Comparison of ENCODE assay signal across 17 cellular contexts in genomic region chr17:67218385-67218950, GRCh38. TPM values are rescaled to one million over a fixed set of nuclear protein-coding genes. Genes with fewer than 3 reads are reported as not detected.
DNase-seq lines count a peak whose midpoint lies in the region; TF ChIP-seq lines count a peak whose summit lies in the region.
"Had no signal": no experiment of that assay in that cellular context is flagged by ENCODE, and none has a peak within 500 bp of the region (broad histone marks: within the 10 kb centered on the region; RNA-seq: fewer than 3 reads in every experiment).

No MANE protein-coding gene starts in this region.

- H4K20me1 ChIP-seq in hepatocyte (ENCODE audit: insufficient read depth, poor library complexity, severe bottlenecking): peaks cover 31% of the 10 kb centered on the region

- no peak overlapping the region for H2AFZ ChIP-seq in hepatocyte

- 96% methylated on average over 4 of the region's 4 CpGs for WGBS in hepatocyte (ENCODE audit: low lambda C conversion rate, missing lambda C conversion rate)
- 54 to 58% methylated on average over 4 of the region's 4 CpGs for WGBS in tibial nerve, 2 donors

- in situ Hi-C loops in brain microvascular endothelial cell (cut with HindIII; ENCODE audit: low pct_ligation_motif_present, low sequenced_read_pairs): no loop called here

- H3K4me2 ChIP-seq in hepatocyte: no peak overlapping the region

- no peak for TF ChIP-seq EP300 in tibial nerve (IDR thresholded peaks at IDR 0.05)

- peaks cover 82% of the 10 kb centered on the region for H3K79me2 ChIP-seq in hepatocyte

- TF ChIP-seq CTCF in brain microvascular endothelial cell (IDR thresholded peaks at IDR 0.05; ENCODE audit: low read depth, low read length, missing control alignments) (no peak), hepatocyte (IDR thresholded peaks at IDR 0.05; ENCODE audit: poor library complexity) (no peak), tibial nerve (IDR thresholded peaks at IDR 0.05) (no peak)

- H3K36me3 ChIP-seq in brain microvascular endothelial cell (replicated peaks) (peaks cover 7% of the 10 kb centered on the region), hepatocyte (replicated peaks; ENCODE audit: insufficient read depth, low read depth) (no peaks in the 10 kb centered on the region), tibial nerve (peaks cover 0 to 16% (median 0%) of the 10 kb centered on the region in 3 donors)
- H3K36me3 ChIP-seq: uterus had no signal

- H3K27ac ChIP-seq in brain microvascular endothelial cell (peak overlapping the region; percentile 6), hepatocyte (peak overlapping the region; percentile 10), tibial nerve (peak overlapping the region in 1 of 4 donors; percentile 8)
- H3K27ac ChIP-seq: ascending aorta, gastroesophageal sphincter, neutrophil, SK-N-MC, uterus had no signal

- H3K9me3 ChIP-seq in hepatocyte (ENCODE audit: low read depth): no peaks in the 10 kb centered on the region
- H3K9me3 ChIP-seq in tibial nerve: no peaks in the 10 kb centered on the region
- H3K9me3 ChIP-seq: ascending aorta, gastroesophageal sphincter, neutrophil, uterus had no signal

- H3K4me1 ChIP-seq in hepatocyte (ENCODE audit: insufficient read depth) (peaks cover 7% of the 10 kb centered on the region), tibial nerve (peaks cover 0 to 27% (median 12%) of the 10 kb centered on the region in 4 donors)
- H3K4me1 ChIP-seq: ascending aorta, uterus had no signal

- no peaks in the 10 kb centered on the region for H3K9me2 ChIP-seq in hepatocyte (replicated peaks; ENCODE audit: insufficient read depth)

- H3K27me3 ChIP-seq in brain microvascular endothelial cell (replicated peaks) (no peaks in the 10 kb centered on the region), hepatocyte (no peaks in the 10 kb centered on the region), tibial nerve (no peaks in the 10 kb centered on the region)
- H3K27me3 ChIP-seq: ascending aorta, gastroesophageal sphincter, neutrophil, uterus had no signal

- no peak for TF ChIP-seq POLR2A in tibial nerve (IDR thresholded peaks at IDR 0.05)

- DNase-seq in HT1080 (ENCODE audit: low read depth) (peak; percentile 24), brain microvascular endothelial cell (peak; percentile 42), hepatocyte (ENCODE audit: low spot score) (no peak), stromal cell of bone marrow (ENCODE audit: low read depth) (peak; percentile 40), DMS53 (lab: John Stamatoyannopoulos, UW) (no peak), DMS153 treated with DMSO at 0.1 percent for 48 hours (lab: John Stamatoyannopoulos, UW; ENCODE audit: unreplicated experiment) (no peak), tibial nerve (ENCODE audit: low spot score in 2 of 2) (no peak)
- DNase-seq: activated CD4-positive, alpha-beta T cell treated with anti-CD3 and anti-CD28 coated beads, Interleukin-2, amount 50 U/mL, for 48 hours; KG1; NCI-H1417 treated with DMSO at 0.1 percent for 48 hours; small intestine; stimulated activated naive CD4-positive, alpha-beta T cell; uterus had no signal

- H3K4me3 ChIP-seq in brain microvascular endothelial cell (ENCODE audit: low read depth, low read length): no peak overlapping the region
- H3K4me3 ChIP-seq in hepatocyte: no peak overlapping the region
- no peak overlapping the region for H3K4me3 ChIP-seq in tibial nerve
- H3K4me3 ChIP-seq: ascending aorta, gastroesophageal sphincter, SK-N-MC, uterus had no signal

RNA-seq across cellular contexts. Expression of gene HELZ, which starts 26.5 kb away (rescaled TPM):
- total RNA-seq in HT1080 (2014; rRNA removed; shearing (Covaris generic)): 15.1 and 16.5 TPM in 2 replicates
- 8.1 and 10.9 TPM in 2 replicates for polyA plus RNA-seq in HT1080 (2015; cell fraction: cytosol; rRNA removed)
- 13.3 and 14.3 TPM in 2 replicates for polyA plus RNA-seq in HT1080 (2015; cell fraction: nucleus; rRNA removed)
- total RNA-seq in hepatocyte (47.1 and 77.2 TPM in 2 replicates), tibial nerve (10 to 100 TPM; 47.3 to 95.4 (median 61.3) TPM)
- 32.7 and 34.1 TPM in 2 replicates for polyA plus RNA-seq in hepatocyte

Comparison
In these comparisons a context has a peak if more than half of its experiments do, and no peak if none do; other contexts are left out.
1. DNase-seq: peak in HT1080 (single experiment), brain microvascular endothelial cell (single experiment) and stromal cell of bone marrow (single experiment); none in hepatocyte (single experiment), DMS53 (single experiment), DMS153 treated with DMSO at 0.1 percent for 48 hours (single experiment) and tibial nerve (0 of 2).